Comparison of ENCODE assay signal across 9 cellular contexts in the genomic region with DNA sequence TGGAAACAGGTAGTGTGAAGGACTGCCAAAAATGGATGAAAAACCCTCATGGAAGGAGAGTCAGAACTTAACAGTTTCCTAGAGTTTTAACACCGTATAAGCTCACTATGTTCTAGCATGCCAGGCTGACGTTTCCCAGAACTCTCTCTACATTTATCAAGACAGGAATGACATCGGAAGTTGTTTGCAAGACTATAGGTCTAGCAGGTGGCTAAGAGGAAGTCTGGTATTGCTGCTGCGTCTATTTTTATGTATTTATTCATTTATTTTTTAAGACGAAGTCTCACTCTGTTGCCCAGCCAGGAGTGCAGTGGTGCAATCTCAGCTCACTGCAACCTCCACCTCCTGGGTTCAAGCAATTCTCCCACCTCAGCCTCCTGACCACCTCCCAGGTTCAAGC. TPM values are rescaled to one million over a fixed set of nuclear protein-coding genes. Genes with fewer than 3 reads are reported as not detected.
"Had no signal": no experiment of that assay in that cellular context is flagged by ENCODE, and none has a peak within 500 bp of the region (broad histone marks: within the 10 kb centered on the region; RNA-seq: fewer than 3 reads in every experiment).

No MANE protein-coding gene starts in this region.

- H3K36me3 ChIP-seq: ovary, right lobe of liver, suprapubic skin, transverse colon, vagina had no signal

- H3K4me3 ChIP-seq: ovary, transverse colon, vagina had no signal

- H3K9me3 ChIP-seq: ovary, right lobe of liver, suprapubic skin, transverse colon, vagina had no signal

- H3K27ac ChIP-seq: ovary, right lobe of liver, suprapubic skin, transverse colon, vagina had no signal

- H3K4me1 ChIP-seq: right lobe of liver, suprapubic skin had no signal

- H3K27me3 ChIP-seq: ovary, right lobe of liver, suprapubic skin, transverse colon, vagina had no signal

- FAIRE-seq: small intestine had no signal

RNA-seq across cellular contexts. Expression of gene ARL11, which starts 20.5 kb away (rescaled TPM):
- total RNA-seq: fibroblast of villous mesenchyme, myocyte, neural crest cell had no signal
